In genomic region chr3:117736851-117737250, GRCh38 we compare ENCODE assay signal across 31 cellular contexts.
"Had no signal": no experiment of that assay in that cellular context is flagged by ENCODE, and none has a peak within 500 bp of the region (broad histone marks: within the 10 kb centered on the region; RNA-seq: fewer than 3 reads in every experiment).

No MANE protein-coding gene starts in this region.

- ATAC-seq: activated naive CD8-positive, alpha-beta T cell treated with anti-CD3 and anti-CD28 coated beads, Interleukin-2, amount 50 U/mL, for 24 hours; gastrocnemius medialis; left cardiac atrium; naive thymus-derived CD8-positive, alpha-beta T cell; right cardiac atrium; stimulated activated naive B cell treated with anti-CD40 and anti-IgM and Interleukin-4, amounts not matched to agents 10 μg/mL and 1 μg/mL and 100 μg/mL, for 72 hours had no signal

- H3K4me3 ChIP-seq: cardiac muscle cell, coronary artery, dorsolateral prefrontal cortex, gastrocnemius medialis, suprapubic skin, tibial nerve had no signal

- H3K79me2 ChIP-seq: parathyroid adenoma had no signal

- H3K4me1 Mint-ChIP-seq: activated CD4-positive, alpha-beta T cell treated with anti-CD3 and anti-CD28 coated beads, Interleukin-2, amount 10 ng/mL, durations not matched to agents 24 days and 14 days; activated naive CD4-positive, alpha-beta T cell treated with anti-CD3 and anti-CD28 coated beads, Interleukin-2, amount 50 U/mL, for 24 hours; activated naive CD8-positive, alpha-beta T cell treated with anti-CD3 and anti-CD28 coated beads, Interleukin-2, amount 50 U/mL, for 24 hours; memory B cell; naive thymus-derived CD8-positive, alpha-beta T cell; stimulated activated naive B cell treated with anti-CD40 and anti-IgM and Interleukin-4, amounts not matched to agents 10 μg/mL and 1 μg/mL and 100 μg/mL, for 72 hours had no signal

- H3K9ac ChIP-seq: parathyroid adenoma had no signal

- H3K27ac ChIP-seq: cardiac muscle cell, coronary artery, dorsolateral prefrontal cortex, gastrocnemius medialis, parathyroid adenoma, suprapubic skin, tibial nerve had no signal

- H3K27me3 Mint-ChIP-seq: activated CD4-positive, alpha-beta memory T cell treated with anti-CD3 and anti-CD28 coated beads for 36 hours; activated CD4-positive, alpha-beta T cell treated with anti-CD3 and anti-CD28 coated beads, Interleukin-2, amount 10 ng/mL, durations not matched to agents 24 days and 14 days; activated naive CD4-positive, alpha-beta T cell treated with anti-CD3 and anti-CD28 coated beads, Interleukin-2, amount 50 U/mL, for 24 hours; activated naive CD8-positive, alpha-beta T cell treated with anti-CD3 and anti-CD28 coated beads, Interleukin-2, amount 50 U/mL, for 24 hours; memory B cell; stimulated activated naive B cell treated with anti-CD40 and anti-IgM and Interleukin-4, amounts not matched to agents 10 μg/mL and 1 μg/mL and 100 μg/mL, for 72 hours had no signal

- H3K36me3 ChIP-seq: cardiac muscle cell, gastrocnemius medialis, suprapubic skin, tibial nerve had no signal

- H3K27ac Mint-ChIP-seq: activated CD4-positive, alpha-beta memory T cell treated with anti-CD3 and anti-CD28 coated beads for 36 hours; activated CD4-positive, alpha-beta T cell treated with anti-CD3 and anti-CD28 coated beads, Interleukin-2, amount 10 ng/mL, durations not matched to agents 24 days and 14 days; activated naive CD4-positive, alpha-beta T cell treated with anti-CD3 and anti-CD28 coated beads, Interleukin-2, amount 50 U/mL, for 24 hours; activated naive CD8-positive, alpha-beta T cell treated with anti-CD3 and anti-CD28 coated beads, Interleukin-2, amount 50 U/mL, for 24 hours; activated T-helper 2 cell treated with anti-CD3 and anti-CD28 coated beads, Interferon-gamma antibody, Interleukin-2, Interleukin-4, amounts not matched to agents 10 μg/mL and 5 μg/mL and 100 μg/mL, durations not matched to agents 14 hours and 24 hours and 36 hours; memory B cell; naive thymus-derived CD8-positive, alpha-beta T cell; stimulated activated naive B cell treated with anti-CD40 and anti-IgM and Interleukin-4, amounts not matched to agents 10 μg/mL and 1 μg/mL and 100 μg/mL, for 72 hours; T-helper 1 cell treated with Interleukin-12 subunit alpha and Interleukin-12 subunit beta and Interleukin-4 antibody, amounts not matched to agents 30 μg/mL and 1 μg/mL, for 36 hours had no signal

- H2AFZ ChIP-seq: parathyroid adenoma had no signal

- H3K4me1 ChIP-seq: gastrocnemius medialis, parathyroid adenoma, suprapubic skin, tibial nerve had no signal

- H3K9me3 ChIP-seq: gastrocnemius medialis, suprapubic skin, tibial nerve had no signal

- DNase-seq: activated CD4-positive, alpha-beta memory T cell treated with anti-CD3 and anti-CD28 coated beads for 36 hours; activated CD4-positive, alpha-beta T cell treated with anti-CD3 and anti-CD28 coated beads, Interleukin-2, amount 10 ng/mL, durations not matched to agents 24 days and 14 days; activated CD4-positive, CD25-positive, alpha-beta regulatory T cell treated with anti-CD3 and anti-CD28 coated beads, Interleukin-2, amount 50 U/mL, for 72 hours; activated CD8-positive, alpha-beta memory T cell treated with anti-CD3 and anti-CD28 coated beads, Interleukin-2, amount 50 U/mL, for 48 hours; activated naive CD8-positive, alpha-beta T cell treated with anti-CD3 and anti-CD28 coated beads, Interleukin-2, amount 50 U/mL, for 24 hours; activated T-cell treated with anti-CD3 and anti-CD28 coated beads, Interleukin-2, amount 50 U/mL, for 48 hours; amygdala; cerebellar nuclear complex; dorsolateral prefrontal cortex; effector memory CD4-positive, alpha-beta T cell; gastrocnemius medialis; glutamatergic neuron; islet precursor cell; left cardiac atrium; naive thymus-derived CD8-positive, alpha-beta T cell; nucleus accumbens; right cardiac atrium; stimulated activated CD4-positive, alpha-beta T cell treated with anti-CD3 and anti-CD28 coated beads, Interleukin-15, amount 100 ng/mL, for 24 hours; stimulated activated CD4-positive, alpha-beta T cell treated with anti-CD3 and anti-CD28 coated beads, Interleukin-2, amount 100 ng/mL, for 24 hours; stimulated activated naive B cell treated with anti-CD40 and anti-IgM and Interleukin-4, amounts not matched to agents 10 μg/mL and 1 μg/mL and 100 μg/mL, for 72 hours; SW 1271 had no signal

- H3K36me3 Mint-ChIP-seq: activated CD4-positive, alpha-beta memory T cell treated with anti-CD3 and anti-CD28 coated beads for 36 hours; activated naive CD4-positive, alpha-beta T cell treated with anti-CD3 and anti-CD28 coated beads, Interleukin-2, amount 50 U/mL, for 24 hours; memory B cell; naive thymus-derived CD8-positive, alpha-beta T cell; stimulated activated naive B cell treated with anti-CD40 and anti-IgM and Interleukin-4, amounts not matched to agents 10 μg/mL and 1 μg/mL and 100 μg/mL, for 72 hours had no signal

- H3K27me3 ChIP-seq: cardiac muscle cell, dorsolateral prefrontal cortex, gastrocnemius medialis, suprapubic skin, tibial nerve had no signal

- H3K9me3 Mint-ChIP-seq: activated CD4-positive, alpha-beta T cell treated with anti-CD3 and anti-CD28 coated beads, Interleukin-2, amount 10 ng/mL, durations not matched to agents 24 days and 14 days; activated naive CD4-positive, alpha-beta T cell treated with anti-CD3 and anti-CD28 coated beads, Interleukin-2, amount 50 U/mL, for 24 hours; activated naive CD8-positive, alpha-beta T cell treated with anti-CD3 and anti-CD28 coated beads, Interleukin-2, amount 50 U/mL, for 24 hours; activated T-helper 2 cell treated with anti-CD3 and anti-CD28 coated beads, Interferon-gamma antibody, Interleukin-2, Interleukin-4, amounts not matched to agents 10 μg/mL and 5 μg/mL and 100 μg/mL, durations not matched to agents 14 hours and 24 hours and 36 hours; memory B cell; T-helper 1 cell treated with Interleukin-12 subunit alpha and Interleukin-12 subunit beta and Interleukin-4 antibody, amounts not matched to agents 30 μg/mL and 1 μg/mL, for 36 hours had no signal

- H3K4me3 Mint-ChIP-seq: activated CD4-positive, alpha-beta memory T cell treated with anti-CD3 and anti-CD28 coated beads for 36 hours; activated CD4-positive, alpha-beta T cell treated with anti-CD3 and anti-CD28 coated beads, Interleukin-2, amount 10 ng/mL, durations not matched to agents 24 days and 14 days; activated naive CD4-positive, alpha-beta T cell treated with anti-CD3 and anti-CD28 coated beads, Interleukin-2, amount 50 U/mL, for 24 hours; activated naive CD8-positive, alpha-beta T cell treated with anti-CD3 and anti-CD28 coated beads, Interleukin-2, amount 50 U/mL, for 24 hours; memory B cell; naive thymus-derived CD8-positive, alpha-beta T cell; neural crest cell; stimulated activated naive B cell treated with anti-CD40 and anti-IgM and Interleukin-4, amounts not matched to agents 10 μg/mL and 1 μg/mL and 100 μg/mL, for 72 hours; T-helper 1 cell treated with Interleukin-12 subunit alpha and Interleukin-12 subunit beta and Interleukin-4 antibody, amounts not matched to agents 30 μg/mL and 1 μg/mL, for 36 hours had no signal
